Comparison of ENCODE assay signal across 1 cellular context in genomic region chr2:232860593-232861241, GRCh38.
TF ChIP-seq lines count a peak whose summit lies in the region.

No MANE protein-coding gene starts in this region.

TF ChIP-seq in HepG2, 621 proteins besides CTCF, POLR2A, EP300 and RAD21 (continued from another document and continues in another):
- no peak for TF ChIP-seq ZUFSP (CRISPR knock-in tag; IDR thresholded peaks at IDR 0.05; ENCODE audit: borderline replicate concordance)
- no peak for TF ChIP-seq ZNF557 (CRISPR knock-in tag; IDR thresholded peaks at IDR 0.05)
- no peak for TF ChIP-seq ZNF747 (CRISPR knock-in tag; IDR thresholded peaks at IDR 0.05; ENCODE audit: borderline replicate concordance)
- TF ChIP-seq PHF5A (CRISPR knock-in tag; IDR thresholded peaks at IDR 0.05; ENCODE audit: low read depth, unreplicated experiment), result no peak
- no peak for TF ChIP-seq ZSCAN12 (CRISPR knock-in tag; IDR thresholded peaks at IDR 0.05)
- no peak for TF ChIP-seq PCBP2 (optimal IDR thresholded peaks at IDR 0.05; ENCODE audit: low read depth, low read length, poor library complexity, severe bottlenecking)
- TF ChIP-seq SALL1 (CRISPR knock-in tag; IDR thresholded peaks at IDR 0.05), result peak; percentile 61
- no peak; the same call in 1 of the 2 replicates for TF ChIP-seq ZNF792 (CRISPR knock-in tag; IDR thresholded peaks at IDR 0.05)
- 0 out of 2 replicates have a peak, but pooled peaks have one; percentile 22 for TF ChIP-seq BRCA1 (CRISPR knock-in tag; IDR thresholded peaks at IDR 0.05)
- TF ChIP-seq ZNF547 (CRISPR knock-in tag; IDR thresholded peaks at IDR 0.05), result 0 out of 2 replicates have a peak, but pooled peaks have one; percentile 32
- TF ChIP-seq HIC2 (CRISPR knock-in tag; IDR thresholded peaks at IDR 0.05; ENCODE audit: low read depth), result no peak
- no peak for TF ChIP-seq ZNF674 (CRISPR knock-in tag; IDR thresholded peaks at IDR 0.05; ENCODE audit: low read depth)
- no peak for TF ChIP-seq NR0B2 (CRISPR knock-in tag; IDR thresholded peaks at IDR 0.05)
- TF ChIP-seq ZSCAN5A (CRISPR knock-in tag; IDR thresholded peaks at IDR 0.05; ENCODE audit: borderline replicate concordance), result no peak
- no peak for TF ChIP-seq ZFP37 (CRISPR knock-in tag; IDR thresholded peaks at IDR 0.05; ENCODE audit: borderline replicate concordance)
- TF ChIP-seq ZBTB33 (CRISPR knock-in tag; IDR thresholded peaks at IDR 0.05), result no peak
- no peak for TF ChIP-seq ZNF432 (CRISPR knock-in tag; IDR thresholded peaks at IDR 0.05; ENCODE audit: borderline replicate concordance)
- 0 out of 2 replicates have a peak, but pooled peaks have one; percentile 50 for TF ChIP-seq ZNF276 (CRISPR knock-in tag; IDR thresholded peaks at IDR 0.05; ENCODE audit: low read depth)
- TF ChIP-seq ZFP91 (CRISPR knock-in tag; IDR thresholded peaks at IDR 0.05; ENCODE audit: borderline replicate concordance), result 0 out of 2 replicates have a peak, but pooled peaks have one; percentile 28
- no peak for TF ChIP-seq HHEX (CRISPR knock-in tag; IDR thresholded peaks at IDR 0.05)
- 0 out of 4 replicates have a peak, but pooled peaks of 1 of the 2 experiments have one; percentile 55 for TF ChIP-seq ATF4 (CRISPR knock-in tag; IDR thresholded peaks at IDR 0.05)
- peak; percentile 62; the same call in 1 of the 2 replicates for TF ChIP-seq MIER3 (CRISPR knock-in tag; IDR thresholded peaks at IDR 0.05; ENCODE audit: borderline replicate concordance)
- no peak for TF ChIP-seq ZBTB39 (CRISPR knock-in tag; IDR thresholded peaks at IDR 0.05)
- TF ChIP-seq THAP11 (CRISPR knock-in tag; IDR thresholded peaks at IDR 0.05), result peak; percentile 56
- no peak for TF ChIP-seq ZBTB10 (CRISPR knock-in tag; IDR thresholded peaks at IDR 0.05; ENCODE audit: borderline replicate concordance)
- TF ChIP-seq IRF9 (CRISPR knock-in tag; IDR thresholded peaks at IDR 0.05; ENCODE audit: borderline replicate concordance), result 0 out of 2 replicates have a peak, but pooled peaks have one; percentile 46
- TF ChIP-seq MIXL1 (CRISPR knock-in tag; IDR thresholded peaks at IDR 0.05), result peak; percentile 59
- TF ChIP-seq ZNF839 (CRISPR knock-in tag; IDR thresholded peaks at IDR 0.05; ENCODE audit: borderline replicate concordance), result no peak
- TF ChIP-seq HMG20A (CRISPR knock-in tag; IDR thresholded peaks at IDR 0.05; ENCODE audit: borderline replicate concordance), result peak; percentile 52; the same call in 1 of the 2 replicates
- TF ChIP-seq THRA (CRISPR knock-in tag; IDR thresholded peaks at IDR 0.05; ENCODE audit: borderline replicate concordance), result 0 out of 2 replicates have a peak, but pooled peaks have one; percentile 38
- TF ChIP-seq LCORL (IDR thresholded peaks at IDR 0.05), result 0 out of 2 replicates have a peak, but pooled peaks have one; percentile 25
- peak; percentile 49; the same call in 1 of the 2 replicates for TF ChIP-seq LCORL (CRISPR knock-in tag; IDR thresholded peaks at IDR 0.05)
- TF ChIP-seq ISX (CRISPR knock-in tag; conservative IDR thresholded peaks at IDR 0.05), result no peak
- no peak for TF ChIP-seq DDIT3 (CRISPR knock-in tag; IDR thresholded peaks at IDR 0.05)
- TF ChIP-seq ZNF235 (CRISPR knock-in tag; IDR thresholded peaks at IDR 0.05; ENCODE audit: borderline replicate concordance), result no peak
- TF ChIP-seq ZBTB7A (CRISPR knock-in tag; IDR thresholded peaks at IDR 0.05), result peak; percentile 20; the same call in 1 of the 2 replicates
